In the genomic region with DNA sequence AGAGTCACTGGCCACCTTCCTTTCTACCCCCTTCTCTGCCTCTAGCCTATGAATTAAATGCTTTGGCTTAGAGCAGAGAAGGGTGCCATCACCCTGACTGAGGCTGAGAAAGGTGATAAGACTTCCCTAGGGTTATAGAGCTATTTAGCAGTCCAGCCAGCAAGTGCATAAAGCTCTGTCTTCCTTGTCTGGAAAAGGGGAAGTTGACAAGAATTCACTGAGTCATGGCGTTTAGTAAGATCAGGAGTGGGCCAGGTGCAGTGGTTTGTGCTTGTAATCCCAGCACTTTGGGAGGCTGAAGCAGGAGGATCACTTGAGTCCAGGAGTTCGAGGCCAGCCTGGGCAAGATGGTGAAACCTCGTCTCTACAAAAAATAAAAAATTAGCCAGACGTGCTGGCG, we compare ENCODE assay signal across 21 cellular contexts.
"Had no signal": no experiment of that assay in that cellular context is flagged by ENCODE, and none has a peak within 500 bp of the region (broad histone marks: within the 10 kb centered on the region; RNA-seq: fewer than 3 reads in every experiment).

No MANE protein-coding gene starts in this region.

- H3K27me3 ChIP-seq: adrenal gland, gastrocnemius medialis, neutrophil had no signal

- ATAC-seq: activated naive CD4-positive, alpha-beta T cell treated with anti-CD3 and anti-CD28 coated beads, Interleukin-2, amount 50 U/mL, for 72 hours; gastrocnemius medialis; left lobe of liver; natural killer cell treated with Interleukin-12 subunit alpha and Interleukin-12 subunit beta and Interleukin-15 and Interleukin-18, amount 100 ng/mL, for 72 hours; sciatic nerve; stimulated activated effector memory CD8-positive, alpha-beta T cell treated with anti-CD3 and anti-CD28 coated beads, Interleukin-12 subunit alpha, Interleukin-12 subunit beta, amount 100 ng/mL, for 72 hours had no signal

- DNase-seq: activated CD4-positive, alpha-beta memory T cell treated with anti-CD3 and anti-CD28 coated beads for 36 hours; activated CD4-positive, alpha-beta T cell treated with anti-CD3 and anti-CD28 coated beads for 4 hours; activated gamma-delta T cell treated with Interleukin-2 at 50 U/mL for 16 hours; activated T-cell treated with anti-CD3 and anti-CD28 coated beads for 4 hours; adrenal gland; cerebellar nuclear complex; cortex of kidney; effector CD4-positive, alpha-beta T cell; gastrocnemius medialis; head of caudate nucleus; kidney; stimulated activated CD4-positive, alpha-beta T cell treated with anti-CD3 and anti-CD28 coated beads, Interleukin-4, amount 100 ng/mL, for 1 hour; T1000 had no signal

- H3K4me3 ChIP-seq: adrenal gland, gastrocnemius medialis, smooth muscle cell had no signal

- H3K9me3 ChIP-seq: adrenal gland, gastrocnemius medialis, neutrophil had no signal

- H3K4me1 ChIP-seq: adrenal gland, gastrocnemius medialis, parathyroid adenoma had no signal

- H3K27ac ChIP-seq: adrenal gland, gastrocnemius medialis, neutrophil, parathyroid adenoma had no signal

- H3K36me3 ChIP-seq: adrenal gland, gastrocnemius medialis, neutrophil had no signal
